In the genomic region with DNA sequence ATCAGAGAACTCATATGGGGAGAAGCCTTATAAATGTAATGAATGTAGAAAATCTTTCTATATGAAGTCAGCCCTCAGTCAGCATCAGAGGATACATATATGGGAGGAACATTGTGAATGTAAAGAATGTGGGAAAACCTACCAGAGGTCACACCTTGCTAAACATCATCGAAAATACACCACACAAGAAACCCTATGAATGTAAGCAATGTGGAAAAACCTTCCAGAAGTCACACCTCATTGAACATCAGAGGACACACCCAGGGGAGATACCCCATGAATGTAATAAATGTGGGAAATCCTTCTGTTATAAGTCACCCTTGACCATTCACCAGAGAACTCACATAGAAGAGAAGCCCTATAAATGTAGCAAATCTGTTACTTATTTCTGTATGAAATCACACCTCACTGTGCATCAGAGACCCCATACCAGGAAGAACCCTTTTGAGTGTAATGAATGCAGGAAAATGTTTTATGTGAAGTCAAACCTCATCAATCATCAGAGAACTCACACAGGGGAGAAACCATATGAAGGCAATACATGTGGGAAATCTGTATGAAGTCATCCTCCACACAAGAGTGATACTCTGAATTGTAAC, we compare ENCODE assay signal across 22 cellular contexts.
"Had no signal": no experiment of that assay in that cellular context is flagged by ENCODE, and none has a peak within 500 bp of the region (broad histone marks: within the 10 kb centered on the region; RNA-seq: fewer than 3 reads in every experiment).

No MANE protein-coding gene starts in this region.

- H3K36me3 ChIP-seq: thoracic aorta had no signal

- H3K27me3 ChIP-seq: left lung, sigmoid colon had no signal

- DNase-seq: activated B cell treated with CpG ODN at 0.5 μM for 24 hours; activated CD4-positive, alpha-beta T cell treated with anti-CD3 and anti-CD28 coated beads for 36 hours; activated CD4-positive, alpha-beta T cell treated with anti-CD3 and anti-CD28 coated beads, Interleukin-2, amount 50 U/mL, for 4 hours; activated CD8-positive, alpha-beta memory T cell treated with anti-CD3 and anti-CD28 coated beads, Interleukin-2, amount 50 U/mL, for 48 hours; activated naive CD4-positive, alpha-beta T cell treated with Interleukin-2 at 50 U/mL for 16 hours; activated naive CD8-positive, alpha-beta T cell treated with anti-CD3 and anti-CD28 coated beads for 36 hours; activated T-cell treated with anti-CD3 and anti-CD28 coated beads, Interleukin-2, amount 50 U/mL, for 48 hours; amygdala; cerebellar nuclear complex; foreskin melanocyte; immature natural killer cell; left lung; naive thymus-derived CD8-positive, alpha-beta T cell; sigmoid colon; stimulated activated CD4-positive, alpha-beta T cell treated with anti-CD3 and anti-CD28 coated beads, Interleukin-2, amount 100 ng/mL, for 48 hours; stimulated activated CD8-positive, alpha-beta memory T cell treated with anti-CD3 and anti-CD28 coated beads, Interleukin-4, amount 100 ng/mL, for 48 hours; stimulated activated naive B cell treated with anti-CD40 and anti-IgM and Interleukin-4, amounts not matched to agents 10 μg/mL and 1 μg/mL and 100 μg/mL, for 72 hours; T-helper 17 cell had no signal

- H3K27ac Mint-ChIP-seq: activated B cell treated with CpG ODN at 0.5 μM for 24 hours; activated CD4-positive, alpha-beta T cell treated with anti-CD3 and anti-CD28 coated beads for 36 hours; activated naive CD8-positive, alpha-beta T cell treated with anti-CD3 and anti-CD28 coated beads for 36 hours; immature natural killer cell; naive thymus-derived CD8-positive, alpha-beta T cell; stimulated activated naive B cell treated with anti-CD40 and anti-IgM and Interleukin-4, amounts not matched to agents 10 μg/mL and 1 μg/mL and 100 μg/mL, for 72 hours; T-helper 17 cell; type B pancreatic cell had no signal

- H3K4me1 Mint-ChIP-seq: activated B cell treated with CpG ODN at 0.5 μM for 24 hours; activated CD4-positive, alpha-beta T cell treated with anti-CD3 and anti-CD28 coated beads for 36 hours; activated naive CD8-positive, alpha-beta T cell treated with anti-CD3 and anti-CD28 coated beads for 36 hours; immature natural killer cell; naive thymus-derived CD8-positive, alpha-beta T cell; stimulated activated naive B cell treated with anti-CD40 and anti-IgM and Interleukin-4, amounts not matched to agents 10 μg/mL and 1 μg/mL and 100 μg/mL, for 72 hours; T-helper 17 cell had no signal

- H3K27ac ChIP-seq: coronary artery, epithelial cell of prostate, left lung, sigmoid colon, thoracic aorta had no signal

- H3K27me3 Mint-ChIP-seq: activated B cell treated with CpG ODN at 0.5 μM for 24 hours; activated CD4-positive, alpha-beta T cell treated with anti-CD3 and anti-CD28 coated beads for 36 hours; activated naive CD8-positive, alpha-beta T cell treated with anti-CD3 and anti-CD28 coated beads for 36 hours; naive thymus-derived CD8-positive, alpha-beta T cell; stimulated activated naive B cell treated with anti-CD40 and anti-IgM and Interleukin-4, amounts not matched to agents 10 μg/mL and 1 μg/mL and 100 μg/mL, for 72 hours; T-helper 17 cell; type B pancreatic cell had no signal

- H3K4me1 ChIP-seq: left lung, sigmoid colon had no signal

- ATAC-seq: activated CD4-positive, alpha-beta T cell treated with anti-CD3 and anti-CD28 coated beads for 36 hours; left lung; naive thymus-derived CD8-positive, alpha-beta T cell; stimulated activated naive B cell treated with anti-CD40 and anti-IgM and Interleukin-4, amounts not matched to agents 10 μg/mL and 1 μg/mL and 100 μg/mL, for 72 hours; T-helper 17 cell had no signal

- H3K4me3 ChIP-seq: coronary artery, left lung, sigmoid colon, thoracic aorta had no signal

- H3K4me3 Mint-ChIP-seq: activated B cell treated with CpG ODN at 0.5 μM for 24 hours; activated CD4-positive, alpha-beta T cell treated with anti-CD3 and anti-CD28 coated beads for 36 hours; activated naive CD8-positive, alpha-beta T cell treated with anti-CD3 and anti-CD28 coated beads for 36 hours; immature natural killer cell; stimulated activated naive B cell treated with anti-CD40 and anti-IgM and Interleukin-4, amounts not matched to agents 10 μg/mL and 1 μg/mL and 100 μg/mL, for 72 hours; T-helper 17 cell; type B pancreatic cell had no signal
